In the genomic region with DNA sequence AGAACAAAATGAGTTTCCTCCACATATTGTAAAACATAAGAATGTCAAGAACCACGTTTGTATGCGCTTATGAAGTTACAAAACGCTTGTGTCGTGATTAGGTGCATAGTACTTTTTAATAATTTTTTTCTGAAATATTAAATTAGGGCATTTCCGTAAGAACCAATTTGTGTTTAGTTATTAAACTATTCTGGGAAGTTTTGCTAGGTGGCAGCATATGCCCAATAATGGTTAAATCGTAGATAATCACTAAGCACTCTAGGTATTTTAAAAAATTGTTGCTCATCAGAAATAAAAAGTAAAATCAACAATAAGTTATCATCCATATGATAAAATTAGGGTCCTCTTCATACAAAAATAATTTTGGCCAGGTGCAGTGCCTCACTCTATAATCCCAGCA, we compare ENCODE assay signal across 10 cellular contexts. TPM values are rescaled to one million over a fixed set of nuclear protein-coding genes. Genes with fewer than 3 reads are reported as not detected.
DNase-seq lines count a peak whose midpoint lies in the region; ATAC-seq, FAIRE-seq and TF ChIP-seq lines count a peak whose summit lies in the region.
"Had no signal": no experiment of that assay in that cellular context is flagged by ENCODE, and none has a peak within 500 bp of the region (broad histone marks: within the 10 kb centered on the region; RNA-seq: fewer than 3 reads in every experiment).

No MANE protein-coding gene starts in this region.

- peaks cover 24% of the 10 kb centered on the region for H3K4me1 Mint-ChIP-seq in chondrocyte (ENCODE audit: low read depth)

- H3K9me3 Mint-ChIP-seq in chondrocyte (ENCODE audit: low read depth) = peaks cover 5% of the 10 kb centered on the region

- no peak for DNase-seq in D721Med (ENCODE audit: insufficient read length, low spot score)
- peak; percentile 23 for DNase-seq in M059J (ENCODE audit: low read depth)
- DNase-seq in chondrocyte (ENCODE audit: low spot score) = no peak
- DNase-seq in myocyte (ENCODE audit: low read depth) = peak; percentile 37
- DNase-seq in putamen (ENCODE audit: low spot score) = no peak
- DNase-seq in NOMO-1 treated with dmso at 0.1 percent for 144 hours (lab: John Stamatoyannopoulos, UW; ENCODE audit: unreplicated experiment) = no peak
- no peak for DNase-seq in NCI-H1092 (lab: John Stamatoyannopoulos, UW)
- DNase-seq: activated T-cell treated with anti-CD3 and anti-CD28 coated beads, Interleukin-2, amount 50 U/mL, for 48 hours; T-helper 17 cell had no signal

- H3K27ac Mint-ChIP-seq in chondrocyte (ENCODE audit: unreplicated experiment) = no peak overlapping the region
- H3K27ac Mint-ChIP-seq: T-helper 17 cell had no signal

- peaks cover 5% of the 10 kb centered on the region for H3K36me3 Mint-ChIP-seq in chondrocyte (ENCODE audit: low read depth)

- H3K4me3 Mint-ChIP-seq in chondrocyte (ENCODE audit: unreplicated experiment) = no peak overlapping the region
- H3K4me3 Mint-ChIP-seq: T-helper 17 cell had no signal

- ATAC-seq in GM19467 (IDR thresholded peaks at IDR 0.05; ENCODE audit: unreplicated experiment) = no peak
- ATAC-seq: T-helper 17 cell had no signal

- FAIRE-seq in D721Med (lab: Jason Lieb, UNC) = no peak

- TF ChIP-seq CTCF in D721Med (IDR thresholded peaks at IDR 0.05; ENCODE audit: insufficient read depth, missing control alignments) (peak; percentile 53), chondrocyte (IDR thresholded peaks at IDR 0.05) (peak; percentile 87)

- H3K27me3 Mint-ChIP-seq in chondrocyte (ENCODE audit: low read depth) = no peaks in the 10 kb centered on the region
- H3K27me3 Mint-ChIP-seq: T-helper 17 cell had no signal

RNA-seq across cellular contexts. Expression of a gene that starts 5.4 kb away (rescaled TPM):
- total RNA-seq in M059J (2014; rRNA removed; shearing (Covaris generic)) = 11.2 and 11.7 TPM in 2 replicates
- total RNA-seq in chondrocyte = 9.0 to 11.8 TPM (median 9.1 TPM) in 3 replicates
- 15.7 and 16.1 TPM in 2 replicates for total RNA-seq in myocyte
- polyA plus RNA-seq in myocyte (2012) = 3.1 TPM

Comparison
In these comparisons a context has a peak if more than half of its experiments do, and no peak if none do; other contexts are left out.
1. DNase-seq: peak in M059J (single experiment) and myocyte (single experiment); none in D721Med (single experiment), chondrocyte (single experiment), putamen (single experiment), NOMO-1 treated with dmso at 0.1 percent for 144 hours (single experiment) and NCI-H1092 (single experiment).